In genomic region chr12:120618954-120619615, GRCh38 we compare ENCODE assay signal across 1 cellular context.
TF ChIP-seq lines count a peak whose summit lies in the region.

No MANE protein-coding gene starts in this region.

TF ChIP-seq in H1, 55 proteins besides CTCF, POLR2A, EP300 and RAD21:
- no peak for TF ChIP-seq TEAD4 (IDR thresholded peaks at IDR 0.05; ENCODE audit: low read depth, low read length)
- TF ChIP-seq SIRT6 (IDR thresholded peaks at IDR 0.05; ENCODE audit: low read length): no peak
- no peak for TF ChIP-seq TBP (IDR thresholded peaks at IDR 0.05; ENCODE audit: low read depth, low read length)
- TF ChIP-seq SP1 (IDR thresholded peaks at IDR 0.05; ENCODE audit: low read depth, low read length): no peak
- no peak for TF ChIP-seq TAF7 (optimal IDR thresholded peaks at IDR 0.05; ENCODE audit: borderline replicate concordance, low read depth, low read length)
- no peak for TF ChIP-seq CHD7 (IDR thresholded peaks at IDR 0.05; ENCODE audit: insufficient replicate concordance, low read length)
- TF ChIP-seq PHF8 (conservative IDR thresholded peaks at IDR 0.05; ENCODE audit: low read depth, low read length): no peak
- TF ChIP-seq MAFK (IDR thresholded peaks at IDR 0.05; ENCODE audit: low read depth, low read length): no peak
- TF ChIP-seq RBBP5 (IDR thresholded peaks at IDR 0.05; ENCODE audit: borderline replicate concordance, low read depth, low read length): no peak
- no peak for TF ChIP-seq SUZ12 (IDR thresholded peaks at IDR 0.05; ENCODE audit: low read length)
- TF ChIP-seq CHD1 (IDR thresholded peaks at IDR 0.05; ENCODE audit: low read depth, low read length): no peak
- TF ChIP-seq EGR1 (IDR thresholded peaks at IDR 0.05; ENCODE audit: borderline replicate concordance, low read depth, low read length): no peak
- no peak for TF ChIP-seq CBX8 (IDR thresholded peaks at IDR 0.05; ENCODE audit: borderline replicate concordance, low read depth, low read length)
- TF ChIP-seq ZNF274 (IDR thresholded peaks at IDR 0.05; ENCODE audit: borderline replicate concordance, extremely low read depth, low read length): no peak
